ENCODE assay signal across 20 cellular contexts in the genomic region with DNA sequence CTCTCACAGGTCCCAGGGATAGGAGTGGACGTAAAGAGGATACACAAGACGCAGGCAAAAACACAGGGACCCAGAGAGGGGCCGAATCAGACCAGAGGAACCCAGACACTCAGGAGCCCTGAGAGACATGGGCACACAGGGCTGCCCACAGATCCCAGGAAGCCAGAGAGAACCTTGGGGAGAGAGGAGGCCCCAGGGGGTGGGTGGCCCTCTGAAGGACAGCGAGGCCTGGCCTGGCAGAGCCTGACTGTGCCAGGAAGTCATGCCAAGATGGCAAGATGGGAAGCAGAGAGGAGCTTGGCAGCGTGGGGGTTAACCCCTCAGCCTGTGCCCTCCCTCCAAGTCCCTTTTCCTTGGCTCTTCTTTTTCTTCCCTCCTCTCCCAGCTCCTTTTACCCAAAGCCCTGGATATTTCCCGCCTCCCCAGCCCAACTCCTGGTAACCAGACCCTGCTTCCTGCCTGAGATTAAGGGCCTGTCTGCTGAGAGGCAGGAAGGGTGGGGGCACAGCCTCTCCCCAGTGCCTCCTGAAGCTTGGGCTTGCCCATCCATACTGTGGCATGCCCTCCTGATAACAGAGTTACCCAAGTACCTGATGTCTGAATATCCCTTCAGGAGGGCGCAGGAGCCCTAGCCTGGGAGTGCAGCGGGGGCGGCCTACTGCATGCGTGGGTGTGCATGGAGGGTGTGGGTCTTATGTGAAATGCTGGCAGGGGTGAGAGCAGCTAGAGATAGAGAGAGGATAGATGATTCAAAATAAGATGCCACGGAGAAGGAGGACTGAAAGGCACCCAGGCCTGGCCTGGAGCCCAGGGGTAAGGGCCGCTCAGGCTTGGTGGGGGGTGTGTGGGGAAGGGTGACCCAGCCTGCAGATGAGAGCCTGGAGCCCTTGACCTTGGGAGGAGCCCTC. TPM values are rescaled to one million over a fixed set of nuclear protein-coding genes. Genes with fewer than 3 reads are reported as not detected.
A peak's percentile ranks its signal among the peaks of the same experiment; 100 is the strongest.
DNase-seq lines count a peak whose midpoint lies in the region; ATAC-seq and TF ChIP-seq lines count a peak whose summit lies in the region.
"Had no signal": no experiment of that assay in that cellular context is flagged by ENCODE, and none has a peak within 500 bp of the region (broad histone marks: within the 10 kb centered on the region; RNA-seq: fewer than 3 reads in every experiment).

No MANE protein-coding gene starts in this region.

- H3K4me1 ChIP-seq in H9 (ENCODE audit: insufficient read depth, low read length), result no peaks in the 10 kb centered on the region
- H3K4me1 ChIP-seq: breast epithelium, heart left ventricle, right lobe of liver, suprapubic skin had no signal

- H3K9me3 ChIP-seq in H9 (ENCODE audit: control insufficient read depth, low read depth, low read length), result no peaks in the 10 kb centered on the region
- H3K9me3 ChIP-seq: breast epithelium, heart left ventricle, right lobe of liver, SJCRH30, suprapubic skin had no signal

- no peak overlapping the region for H4K91ac ChIP-seq in H9 (ENCODE audit: insufficient read length, low read depth, low read length)

- no peaks in the 10 kb centered on the region for H3K23me2 ChIP-seq in H9 (ENCODE audit: insufficient read length, low read depth, low read length, poor library complexity, severe bottlenecking)

- no peak overlapping the region for H3K9ac ChIP-seq in H9 (ENCODE audit: extremely low read depth, insufficient read length, low read length)

- H3K4me3 Mint-ChIP-seq in H9 (no peak overlapping the region), progenitor cell of endocrine pancreas (ENCODE audit: low read depth) (no peak overlapping the region)
- H3K4me3 Mint-ChIP-seq in activated T-helper 1 cell treated with anti-CD3 and anti-CD28 coated beads, Interleukin-12 subunit alpha, Interleukin-12 subunit beta, Interleukin-2, Interleukin-4 antibody, amounts not matched to agents 30 ng/mL and 10 ng/mL and 1 ng/mL, durations not matched to agents 14 hours and 24 hours and 36 hours, result peak overlapping the region; percentile 20
- peak overlapping the region; percentile 80 for H3K4me3 Mint-ChIP-seq in natural killer cell treated with Interleukin-12 subunit alpha and Interleukin-12 subunit beta and Interleukin-15 and Interleukin-18, amount 100 ng/mL, for 72 hours

- no peaks in the 10 kb centered on the region for H3K79me2 ChIP-seq in H9 (ENCODE audit: insufficient read depth, low read length)

- H2BK20ac ChIP-seq in H9 (ENCODE audit: low read depth, low read length, poor library complexity, severe bottlenecking), result no peak overlapping the region

- intact Hi-C loops in activated T-helper 1 cell treated with anti-CD3 and anti-CD28 coated beads, Interleukin-12 subunit alpha, Interleukin-12 subunit beta, Interleukin-2, Interleukin-4 antibody, amounts not matched to agents 30 ng/mL and 10 ng/mL and 1 ng/mL, durations not matched to agents 14 hours and 24 hours and 36 hours (cut with micrococcal nuclease), result no loop called here

- peaks cover 63% of the 10 kb centered on the region for H3K27me3 Mint-ChIP-seq in H9 (ENCODE audit: low read depth)
- no peaks in the 10 kb centered on the region for H3K27me3 Mint-ChIP-seq in activated T-helper 1 cell treated with anti-CD3 and anti-CD28 coated beads, Interleukin-12 subunit alpha, Interleukin-12 subunit beta, Interleukin-2, Interleukin-4 antibody, amounts not matched to agents 30 ng/mL and 10 ng/mL and 1 ng/mL, durations not matched to agents 14 hours and 24 hours and 36 hours (ENCODE audit: insufficient read depth)
- H3K27me3 Mint-ChIP-seq in natural killer cell treated with Interleukin-12 subunit alpha and Interleukin-12 subunit beta and Interleukin-15 and Interleukin-18, amount 100 ng/mL, for 72 hours, result no peaks in the 10 kb centered on the region
- peaks cover 82% of the 10 kb centered on the region for H3K27me3 Mint-ChIP-seq in progenitor cell of endocrine pancreas

- no peaks in the 10 kb centered on the region for H3K9me3 Mint-ChIP-seq in H9
- no peaks in the 10 kb centered on the region for H3K9me3 Mint-ChIP-seq in activated T-helper 1 cell treated with anti-CD3 and anti-CD28 coated beads, Interleukin-12 subunit alpha, Interleukin-12 subunit beta, Interleukin-2, Interleukin-4 antibody, amounts not matched to agents 30 ng/mL and 10 ng/mL and 1 ng/mL, durations not matched to agents 14 hours and 24 hours and 36 hours
- no peaks in the 10 kb centered on the region for H3K9me3 Mint-ChIP-seq in natural killer cell treated with Interleukin-12 subunit alpha and Interleukin-12 subunit beta and Interleukin-15 and Interleukin-18, amount 100 ng/mL, for 72 hours
- no peaks in the 10 kb centered on the region for H3K9me3 Mint-ChIP-seq in progenitor cell of endocrine pancreas (ENCODE audit: low read depth)

- H3K27ac Mint-ChIP-seq in H9 (peak overlapping the region in 2 of 3 experiments; percentile 5 to 44; a peak in 3 of 7 replicates), progenitor cell of endocrine pancreas (no peak overlapping the region)
- H3K27ac Mint-ChIP-seq in activated T-helper 1 cell treated with anti-CD3 and anti-CD28 coated beads, Interleukin-12 subunit alpha, Interleukin-12 subunit beta, Interleukin-2, Interleukin-4 antibody, amounts not matched to agents 30 ng/mL and 10 ng/mL and 1 ng/mL, durations not matched to agents 14 hours and 24 hours and 36 hours, result peak overlapping the region; percentile 40
- H3K27ac Mint-ChIP-seq in natural killer cell treated with Interleukin-12 subunit alpha and Interleukin-12 subunit beta and Interleukin-15 and Interleukin-18, amount 100 ng/mL, for 72 hours, result peak overlapping the region; percentile 92 to 97

- H3K27me3 ChIP-seq in H9 (ENCODE audit: insufficient read depth, low read length), result no peaks in the 10 kb centered on the region; the same call in 1 of the 2 replicates

- no peaks in the 10 kb centered on the region for H4K20me1 ChIP-seq in H9 (ENCODE audit: control insufficient read depth, insufficient read depth, insufficient read length)

- H3K14ac ChIP-seq in H9 (ENCODE audit: insufficient read depth, low read length), result no peak overlapping the region

- H3K79me1 ChIP-seq in H9 (ENCODE audit: insufficient read depth, low read depth, low read length, poor library complexity, severe bottlenecking), result no peaks in the 10 kb centered on the region

- no peak overlapping the region for H2BK15ac ChIP-seq in H9 (ENCODE audit: low read depth, low read length)

- no peak for ATAC-seq in natural killer cell treated with Interleukin-12 subunit alpha and Interleukin-12 subunit beta and Interleukin-15 and Interleukin-18, amount 100 ng/mL, for 72 hours
- ATAC-seq in GM18909 (IDR thresholded peaks at IDR 0.05; ENCODE audit: poor library complexity, unreplicated experiment), result no peak
- ATAC-seq: heart left ventricle had no signal

- no peak overlapping the region for H3K4me2 ChIP-seq in H9 (ENCODE audit: insufficient read depth, insufficient read length, low read length)

- no CpG with 5 or more reads among the region's 12 CpGs for WGBS in H9 (ENCODE audit: extremely low coverage, insufficient read length, low lambda C conversion rate)

- no peak overlapping the region for H4K8ac ChIP-seq in H9 (replicated peaks; ENCODE audit: insufficient read length, low read depth, low read length)

- no peak overlapping the region for H2AFZ ChIP-seq in H9 (ENCODE audit: low read length)

- H3K36me3 Mint-ChIP-seq in H9 (ENCODE audit: insufficient read depth in 1 of 3, low read depth in 3 of 3) (no peaks in the 10 kb centered on the region), progenitor cell of endocrine pancreas (ENCODE audit: insufficient read depth) (no peaks in the 10 kb centered on the region)
- no peaks in the 10 kb centered on the region for H3K36me3 Mint-ChIP-seq in activated T-helper 1 cell treated with anti-CD3 and anti-CD28 coated beads, Interleukin-12 subunit alpha, Interleukin-12 subunit beta, Interleukin-2, Interleukin-4 antibody, amounts not matched to agents 30 ng/mL and 10 ng/mL and 1 ng/mL, durations not matched to agents 14 hours and 24 hours and 36 hours (ENCODE audit: low read depth)
- no peaks in the 10 kb centered on the region for H3K36me3 Mint-ChIP-seq in natural killer cell treated with Interleukin-12 subunit alpha and Interleukin-12 subunit beta and Interleukin-15 and Interleukin-18, amount 100 ng/mL, for 72 hours

- H2BK12ac ChIP-seq in H9 (ENCODE audit: insufficient read length, low read depth, low read length), result no peak overlapping the region

- H2BK120ac ChIP-seq in H9 (ENCODE audit: low read depth, low read length, poor library complexity, severe bottlenecking), result no peak overlapping the region

- no peak overlapping the region for H4K5ac ChIP-seq in H9 (ENCODE audit: insufficient read length, low read depth, low read length)

- no peak overlapping the region for H3T11ph ChIP-seq in H9 (ENCODE audit: low read length)

- H2AK5ac ChIP-seq in H9 (ENCODE audit: insufficient read length, low read length), result no peak overlapping the region

- TF ChIP-seq CTCF in H9 (conservative IDR thresholded peaks at IDR 0.05), result no peak
- TF ChIP-seq CTCF in progenitor cell of endocrine pancreas (IDR thresholded peaks at IDR 0.05; ENCODE audit: unreplicated experiment), result no peak

- H3K56ac ChIP-seq in H9 (ENCODE audit: insufficient read length, low read depth, low read length), result no peak overlapping the region

- H3K23ac ChIP-seq in H9 (ENCODE audit: insufficient read length, low read depth, low read length), result no peak overlapping the region

- no peak overlapping the region for H3K18ac ChIP-seq in H9 (ENCODE audit: insufficient read length, low read depth, low read length)

- H3K4me1 Mint-ChIP-seq in H9 (peaks cover 5 to 17% of the 10 kb centered on the region in 2 experiments), progenitor cell of endocrine pancreas (ENCODE audit: low read depth) (no peaks in the 10 kb centered on the region)
- H3K4me1 Mint-ChIP-seq in activated T-helper 1 cell treated with anti-CD3 and anti-CD28 coated beads, Interleukin-12 subunit alpha, Interleukin-12 subunit beta, Interleukin-2, Interleukin-4 antibody, amounts not matched to agents 30 ng/mL and 10 ng/mL and 1 ng/mL, durations not matched to agents 14 hours and 24 hours and 36 hours (ENCODE audit: low read depth), result peaks cover 82% of the 10 kb centered on the region
- H3K4me1 Mint-ChIP-seq in natural killer cell treated with Interleukin-12 subunit alpha and Interleukin-12 subunit beta and Interleukin-15 and Interleukin-18, amount 100 ng/mL, for 72 hours (ENCODE audit: low read depth in 2 of 2), result peaks cover 93 to 95% of the 10 kb centered on the region in 2 donors

- DNase-seq in activated CD8-positive, alpha-beta memory T cell treated with anti-CD3 and anti-CD28 coated beads, Interleukin-2, amount 50 U/mL, for 48 hours, result peak; percentile 49
- DNase-seq in activated CD8-positive, alpha-beta memory T cell treated with anti-CD3 and anti-CD28 coated beads, Interleukin-2, amount 50 U/mL, for 4 hours, result no peak
- no peak for DNase-seq in H9
- DNase-seq in activated T-helper 1 cell treated with anti-CD3 and anti-CD28 coated beads, Interleukin-12 subunit alpha, Interleukin-12 subunit beta, Interleukin-2, Interleukin-4 antibody, amounts not matched to agents 30 ng/mL and 10 ng/mL and 1 ng/mL, durations not matched to agents 14 hours and 24 hours and 36 hours (ENCODE audit: low spot score), result no peak
- peak; percentile 41 for DNase-seq in natural killer cell treated with Interleukin-12 subunit alpha and Interleukin-12 subunit beta and Interleukin-15 and Interleukin-18, amount 100 ng/mL, for 72 hours (ENCODE audit: low spot score)
- no peak for DNase-seq in progenitor cell of endocrine pancreas (ENCODE audit: low spot score, unreplicated experiment)
- no peak for DNase-seq in H4 (ENCODE audit: low spot score)
- DNase-seq: H7; islet precursor cell; Karpas-422; midbrain; NCI-H2227 treated with DMSO at 0.1 percent for 48 hours; stimulated activated CD4-positive, alpha-beta T cell treated with anti-CD3 and anti-CD28 coated beads, Interleukin-2, amount 100 ng/mL, for 24 hours; T1000 had no signal

- no peak overlapping the region for H2BK5ac ChIP-seq in H9 (ENCODE audit: insufficient read length, low read length)

- no peak overlapping the region for H3K27ac ChIP-seq in H9 (ENCODE audit: insufficient read length, low read depth, low read length)
- H3K27ac ChIP-seq: breast epithelium, heart left ventricle, right lobe of liver, SJCRH30, suprapubic skin had no signal

- H3K4ac ChIP-seq in H9 (ENCODE audit: low read depth, low read length), result no peak overlapping the region

RNA-seq across cellular contexts. Expression of a gene that starts 6.0 kb away (rescaled TPM):
- not detected in 2 replicates for total RNA-seq in H9 (2021)
- 89.8 and 90.8 TPM in 2 replicates for total RNA-seq in activated T-helper 1 cell treated with anti-CD3 and anti-CD28 coated beads, Interleukin-12 subunit alpha, Interleukin-12 subunit beta, Interleukin-2, Interleukin-4 antibody, amounts not matched to agents 30 ng/mL and 10 ng/mL and 1 ng/mL, durations not matched to agents 14 hours and 24 hours and 36 hours
- 100 to 1,000 TPM; 234 to 437 TPM for total RNA-seq in natural killer cell treated with Interleukin-12 subunit alpha and Interleukin-12 subunit beta and Interleukin-15 and Interleukin-18, amount 100 ng/mL, for 72 hours
- total RNA-seq in progenitor cell of endocrine pancreas, result not detected in 2 replicates
- total RNA-seq in H4 (2014; rRNA removed; shearing (Covaris generic)), result 0.10 TPM in 1 of 2 replicates, not detected in the other
- total RNA-seq: H7, SJCRH30 had no signal

RNA-seq across cellular contexts. Expression of a gene that starts 33.1 kb away (rescaled TPM):
- 33.2 and 33.6 TPM in 2 replicates for total RNA-seq in H9 (2021)
- 11.6 and 12.4 TPM in 2 replicates for total RNA-seq in activated T-helper 1 cell treated with anti-CD3 and anti-CD28 coated beads, Interleukin-12 subunit alpha, Interleukin-12 subunit beta, Interleukin-2, Interleukin-4 antibody, amounts not matched to agents 30 ng/mL and 10 ng/mL and 1 ng/mL, durations not matched to agents 14 hours and 24 hours and 36 hours
- 10 to 100 TPM; 13.1 to 22.6 TPM for total RNA-seq in natural killer cell treated with Interleukin-12 subunit alpha and Interleukin-12 subunit beta and Interleukin-15 and Interleukin-18, amount 100 ng/mL, for 72 hours
- 21.7 and 23.2 TPM in 2 replicates for total RNA-seq in progenitor cell of endocrine pancreas
- 7.8 and 13.7 TPM in 2 replicates for total RNA-seq in H4 (2014; rRNA removed; shearing (Covaris generic))

Comparison
In these comparisons a context has a peak if more than half of its experiments do, and no peak if none do; other contexts are left out.
1. DNase-seq: peak in activated CD8-positive, alpha-beta memory T cell treated with anti-CD3 and anti-CD28 coated beads, Interleukin-2, amount 50 U/mL, for 48 hours (single experiment) and natural killer cell treated with Interleukin-12 subunit alpha and Interleukin-12 subunit beta and Interleukin-15 and Interleukin-18, amount 100 ng/mL, for 72 hours (single experiment); none in activated CD8-positive, alpha-beta memory T cell treated with anti-CD3 and anti-CD28 coated beads, Interleukin-2, amount 50 U/mL, for 4 hours (single experiment), H9 (single experiment), activated T-helper 1 cell treated with anti-CD3 and anti-CD28 coated beads, Interleukin-12 subunit alpha, Interleukin-12 subunit beta, Interleukin-2, Interleukin-4 antibody, amounts not matched to agents 30 ng/mL and 10 ng/mL and 1 ng/mL, durations not matched to agents 14 hours and 24 hours and 36 hours (single experiment), progenitor cell of endocrine pancreas (single experiment) and H4 (single experiment).
2. H3K4me3 Mint-ChIP-seq: peak in activated T-helper 1 cell treated with anti-CD3 and anti-CD28 coated beads, Interleukin-12 subunit alpha, Interleukin-12 subunit beta, Interleukin-2, Interleukin-4 antibody, amounts not matched to agents 30 ng/mL and 10 ng/mL and 1 ng/mL, durations not matched to agents 14 hours and 24 hours and 36 hours (single experiment) and natural killer cell treated with Interleukin-12 subunit alpha and Interleukin-12 subunit beta and Interleukin-15 and Interleukin-18, amount 100 ng/mL, for 72 hours (single experiment); none in H9 (0 of 2) and progenitor cell of endocrine pancreas (single experiment).
3. RNA of a gene that starts 6.0 kb away (total RNA-seq): 234 to 437 TPM in natural killer cell treated with Interleukin-12 subunit alpha and Interleukin-12 subunit beta and Interleukin-15 and Interleukin-18, amount 100 ng/mL, for 72 hours and 89.8 to 90.8 TPM in activated T-helper 1 cell treated with anti-CD3 and anti-CD28 coated beads, Interleukin-12 subunit alpha, Interleukin-12 subunit beta, Interleukin-2, Interleukin-4 antibody, amounts not matched to agents 30 ng/mL and 10 ng/mL and 1 ng/mL, durations not matched to agents 14 hours and 24 hours and 36 hours; 0.10 TPM in H4, not detected in H9 and not detected in progenitor cell of endocrine pancreas; every median in the first group is over 10 times any median in the second.